In the genomic region with DNA sequence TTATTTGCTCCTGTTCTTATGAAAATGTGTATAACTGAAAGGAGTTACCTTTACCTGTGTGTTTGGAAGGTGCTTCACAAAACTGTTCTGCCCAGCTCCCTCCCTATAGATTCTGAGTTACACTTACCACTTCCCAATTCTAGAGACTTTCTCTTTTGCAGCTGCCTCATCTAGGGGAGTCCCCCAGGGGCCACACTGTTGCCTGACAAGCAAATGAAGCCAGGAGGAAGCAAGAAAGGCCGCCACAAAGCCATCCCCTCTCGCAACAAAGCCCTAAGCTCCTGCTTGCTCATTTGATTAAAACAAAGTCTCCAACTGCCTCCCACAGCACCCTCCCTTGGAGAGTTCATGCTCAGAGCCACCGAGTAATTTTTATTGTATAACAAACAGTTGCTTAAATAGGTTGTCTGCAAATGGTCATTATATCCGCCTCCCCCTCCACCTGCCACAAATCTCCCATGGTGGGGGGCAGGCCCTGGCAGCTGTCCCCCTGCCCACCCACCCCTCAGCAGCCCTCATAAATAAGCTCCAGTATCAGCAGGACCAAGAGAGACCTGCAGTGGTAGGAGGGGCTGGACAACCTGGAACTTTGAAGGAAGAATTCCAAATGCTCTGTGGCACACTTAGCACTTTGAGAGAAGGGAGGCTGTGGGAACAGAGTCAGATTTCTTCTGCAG, we compare ENCODE assay signal across 8 cellular contexts.
DNase-seq lines count a peak whose midpoint lies in the region; ATAC-seq, FAIRE-seq and TF ChIP-seq lines count a peak whose summit lies in the region.

No MANE protein-coding gene starts in this region.

- intact Hi-C loops in lower leg skin (cut with DNase I; ENCODE audit: low total_unique reads) (no loop called here), CD14-positive monocyte (cut with micrococcal nuclease) (no loop called here)

- peaks cover 8% of the 10 kb centered on the region for H3K4me1 Mint-ChIP-seq in activated naive CD8-positive, alpha-beta T cell treated with anti-CD3 and anti-CD28 coated beads, Interleukin-2, amount 50 U/mL, for 24 hours
- peaks cover 5% of the 10 kb centered on the region for H3K4me1 Mint-ChIP-seq in CD14-positive monocyte

- H3K4me3 Mint-ChIP-seq in activated naive CD8-positive, alpha-beta T cell treated with anti-CD3 and anti-CD28 coated beads, Interleukin-2, amount 50 U/mL, for 24 hours, result no peak overlapping the region
- no peak overlapping the region for H3K4me3 Mint-ChIP-seq in CD14-positive monocyte

- H3K27me3 Mint-ChIP-seq in activated naive CD8-positive, alpha-beta T cell treated with anti-CD3 and anti-CD28 coated beads, Interleukin-2, amount 50 U/mL, for 24 hours, result no peaks in the 10 kb centered on the region
- peaks cover 0 to 3% (median 2%) of the 10 kb centered on the region in 3 donors for H3K27me3 Mint-ChIP-seq in CD14-positive monocyte (ENCODE audit: low read depth in 3 of 3)

- peak; percentile 15 for DNase-seq in activated naive CD8-positive, alpha-beta T cell treated with anti-CD3 and anti-CD28 coated beads, Interleukin-2, amount 50 U/mL, for 24 hours
- DNase-seq in A172 (ENCODE audit: low spot score) (no peak), RCC 7860 (ENCODE audit: low spot score) (no peak), lower leg skin (ENCODE audit: low spot score in 2 of 2) (no peak), CD14-positive monocyte (ENCODE audit: low spot score) (no peak)

- H3K9me3 Mint-ChIP-seq in activated naive CD8-positive, alpha-beta T cell treated with anti-CD3 and anti-CD28 coated beads, Interleukin-2, amount 50 U/mL, for 24 hours, result no peaks in the 10 kb centered on the region
- H3K9me3 Mint-ChIP-seq in CD14-positive monocyte, result peaks cover 0 to 2% (median 0%) of the 10 kb centered on the region in 7 donors

- H3K36me3 Mint-ChIP-seq in activated naive CD8-positive, alpha-beta T cell treated with anti-CD3 and anti-CD28 coated beads, Interleukin-2, amount 50 U/mL, for 24 hours (ENCODE audit: low read depth), result no peaks in the 10 kb centered on the region
- no peaks in the 10 kb centered on the region for H3K36me3 Mint-ChIP-seq in CD14-positive monocyte

- no peak for FAIRE-seq in RCC 7860 (lab: Jason Lieb, UNC)

- H3K4me3 ChIP-seq in lower leg skin (ENCODE audit: low read depth, poor library complexity, severe bottlenecking), result no peak overlapping the region

- TF ChIP-seq POLR2A in GM18505 (IDR thresholded peaks at IDR 0.05; ENCODE audit: borderline replicate concordance, extremely low read depth, insufficient read depth, insufficient read length), result no peak
- no peak for TF ChIP-seq POLR2A in lower leg skin (IDR thresholded peaks at IDR 0.05)

- TF ChIP-seq CTCF in lower leg skin (IDR thresholded peaks at IDR 0.05) (no peak), CD14-positive monocyte (IDR thresholded peaks at IDR 0.05) (no peak)

- ATAC-seq in GM18505 (IDR thresholded peaks at IDR 0.05; ENCODE audit: unreplicated experiment), result peak; percentile 100
- ATAC-seq in GM19468 (IDR thresholded peaks at IDR 0.05; ENCODE audit: extremely low read depth, unreplicated experiment), result peak; percentile 98
- ATAC-seq in HG03196 (IDR thresholded peaks at IDR 0.05; ENCODE audit: unreplicated experiment), result peak; percentile 96
- peak; percentile 68 for ATAC-seq in activated naive CD8-positive, alpha-beta T cell treated with anti-CD3 and anti-CD28 coated beads, Interleukin-2, amount 50 U/mL, for 24 hours

- WGBS in lower leg skin, 2 donors, result 80 to 81% methylated on average over 4 of the region's 4 CpGs

- H3K27ac Mint-ChIP-seq in activated naive CD8-positive, alpha-beta T cell treated with anti-CD3 and anti-CD28 coated beads, Interleukin-2, amount 50 U/mL, for 24 hours, result no peak overlapping the region
- no peak overlapping the region for H3K27ac Mint-ChIP-seq in CD14-positive monocyte
